ENCODE assay signal across 17 cellular contexts in genomic region chr2:55883339-55883738, GRCh38. TPM values are rescaled to one million over a fixed set of nuclear protein-coding genes. Genes with fewer than 3 reads are reported as not detected.
A peak's percentile ranks its signal among the peaks of the same experiment; 100 is the strongest.
DNase-seq lines count a peak whose midpoint lies in the region; ATAC-seq lines count a peak whose summit lies in the region.
"Had no signal": no experiment of that assay in that cellular context is flagged by ENCODE, and none has a peak within 500 bp of the region (broad histone marks: within the 10 kb centered on the region; RNA-seq: fewer than 3 reads in every experiment).

No MANE protein-coding gene starts in this region.

- peaks cover 79% of the 10 kb centered on the region for H3K4me1 ChIP-seq in ACC112 (ENCODE audit: control insufficient read depth, insufficient read depth, low read length, unreplicated experiment)

- peak overlapping the region; percentile 34 for H2AFZ ChIP-seq in ACC112 (ENCODE audit: low read length, unreplicated experiment)

- H3K36me3 ChIP-seq in ACC112 (ENCODE audit: insufficient read depth, low read length): peaks cover 29% of the 10 kb centered on the region
- H3K36me3 ChIP-seq: tibial nerve had no signal

- DNase-seq in MV-4-11 (lab: John Stamatoyannopoulos, UW): peak; percentile 32
- DNase-seq in dermis blood vessel endothelial cell: peak; percentile 56
- peak; percentile 59 to 61 for DNase-seq in lung microvascular endothelial cell (ENCODE audit: low read depth in 2 of 2)
- no peak for DNase-seq in NK-92 (lab: John Stamatoyannopoulos, UW; ENCODE audit: unreplicated experiment)
- no peak for DNase-seq in OCI-M2 (lab: John Stamatoyannopoulos, UW; ENCODE audit: unreplicated experiment)
- DNase-seq in activated CD4-positive, alpha-beta T cell treated with anti-CD3 and anti-CD28 coated beads for 1 hour: no peak
- DNase-seq: activated T-cell treated with anti-CD3 and anti-CD28 coated beads, Interleukin-2, amount 50 U/mL, for 48 hours; left lung; MM.1S; naive thymus-derived CD4-positive, alpha-beta T cell; SIG-M5; stimulated activated CD4-positive, alpha-beta T cell treated with anti-CD3 and anti-CD28 coated beads, Interleukin-1b, Interleukin-23, amount 100 ng/mL, for 48 hours; T1000 had no signal

- peaks cover 8% of the 10 kb centered on the region for H3K79me2 ChIP-seq in ACC112 (ENCODE audit: control insufficient read depth, insufficient read depth, low read length, unreplicated experiment)

- no peak for ATAC-seq in GM21390 (IDR thresholded peaks at IDR 0.05; ENCODE audit: unreplicated experiment)
- ATAC-seq: esophagus mucosa; left lung; naive thymus-derived CD4-positive, alpha-beta T cell had no signal

- H3K27ac ChIP-seq in ACC112 (ENCODE audit: low read depth, low read length): peak overlapping the region; percentile 99
- H3K27ac ChIP-seq: left lung had no signal

- no peak overlapping the region for H3K4me3 ChIP-seq in ACC112 (ENCODE audit: low read depth, low read length)
- H3K4me3 ChIP-seq: left lung, tibial nerve had no signal

- no peaks in the 10 kb centered on the region for H3K27me3 ChIP-seq in ACC112 (ENCODE audit: insufficient read depth, low read length)
- H3K27me3 ChIP-seq: left lung, tibial nerve had no signal

RNA-seq across cellular contexts. Expression of gene EFEMP1, which starts 40.2 kb away (rescaled TPM):
- total RNA-seq in dermis blood vessel endothelial cell (10,451 and 12,229 TPM in 2 replicates), lung microvascular endothelial cell (4,716 and 9,992 TPM in 2 replicates)
- total RNA-seq: naive thymus-derived CD4-positive, alpha-beta T cell had no signal

Comparison
In these comparisons a context has a peak if more than half of its experiments do, and no peak if none do; other contexts are left out.
1. DNase-seq: peak in MV-4-11 (single experiment), dermis blood vessel endothelial cell (single experiment) and lung microvascular endothelial cell (2 of 2); none in NK-92 (single experiment), OCI-M2 (single experiment) and activated CD4-positive, alpha-beta T cell treated with anti-CD3 and anti-CD28 coated beads for 1 hour (single experiment).